In genomic region chr20:41191562-41192500, GRCh38 we compare ENCODE assay signal across 27 cellular contexts. TPM values are rescaled to one million over a fixed set of nuclear protein-coding genes. Genes with fewer than 3 reads are reported as not detected.
DNase-seq lines count a peak whose midpoint lies in the region; ATAC-seq, FAIRE-seq and TF ChIP-seq lines count a peak whose summit lies in the region.
"Had no signal": no experiment of that assay in that cellular context is flagged by ENCODE, and none has a peak within 500 bp of the region (broad histone marks: within the 10 kb centered on the region; RNA-seq: fewer than 3 reads in every experiment).

No MANE protein-coding gene starts in this region.

- H3K27ac ChIP-seq in gastroesophageal sphincter: no peak overlapping the region
- H3K27ac ChIP-seq in psoas muscle: peak overlapping the region; percentile 68
- H3K27ac ChIP-seq: 22Rv1, C4-2B had no signal

- H3K4me1 ChIP-seq in gastroesophageal sphincter (no peaks in the 10 kb centered on the region), psoas muscle (peaks cover 7% of the 10 kb centered on the region)
- H3K4me1 ChIP-seq: Caco-2 had no signal

- no peak for TF ChIP-seq EP300 in gastroesophageal sphincter (IDR thresholded peaks at IDR 0.05)

- H3K4me3 ChIP-seq in gastroesophageal sphincter (no peak overlapping the region), psoas muscle (no peak overlapping the region)

- FAIRE-seq in GM12892 (lab: Jason Lieb, UNC): no peak

- TF ChIP-seq CTCF in gastroesophageal sphincter (IDR thresholded peaks at IDR 0.05): no peak
- no peak for TF ChIP-seq CTCF in psoas muscle (IDR thresholded peaks at IDR 0.05)

- peak; percentile 25 for DNase-seq in NCI-H2171 treated with DMSO at 0.1 percent for 48 hours (lab: John Stamatoyannopoulos, UW)
- no peak for DNase-seq in NCI-H2171 (lab: John Stamatoyannopoulos, UW)
- peak; percentile 5 for DNase-seq in D341Med (ENCODE audit: low spot score)
- no peak for DNase-seq in psoas muscle
- DNase-seq in GM12892 (ENCODE audit: insufficient read length): no peak
- DNase-seq in activated T-cell treated with anti-CD3 and anti-CD28 coated beads for 4 hours: no peak
- DNase-seq in SKM-1 (lab: John Stamatoyannopoulos, UW; ENCODE audit: unreplicated experiment): no peak
- DNase-seq: Caco-2; CD8-positive, alpha-beta T cell; DMS 273 treated with DMSO at 0.1 percent for 48 hours; DMS79 treated with DMSO at 0.1 percent for 48 hours; GF-D8; H7; KBM-7; MV-4-11; NCI-H1105; NCI-H1436 treated with DMSO at 0.1 percent for 48 hours; NCI-H187 treated with DMSO at 0.1 percent for 48 hours; NCI-H446; NCI-H526; NCI-H82; NK-92 treated with Interleukin-12 subunit alpha and Interleukin-12 subunit beta, amount 100 ng/mL, for 24 hours; PC-3 had no signal

- intact Hi-C loops in psoas muscle (cut with DNase I): no loop called here

- H3K27me3 ChIP-seq in gastroesophageal sphincter: no peaks in the 10 kb centered on the region
- no peaks in the 10 kb centered on the region for H3K27me3 ChIP-seq in psoas muscle (ENCODE audit: insufficient read depth in 3 of 3, low read length in 2 of 3)

- H3K9me3 ChIP-seq in gastroesophageal sphincter: peaks cover 0 to 8% (median 0%) of the 10 kb centered on the region in 3 donors
- H3K9me3 ChIP-seq in psoas muscle: peaks cover 12% of the 10 kb centered on the region

- peak; percentile 25 for ATAC-seq in gastroesophageal sphincter
- peak; percentile 74 to 88 (median 84) for ATAC-seq in psoas muscle
- ATAC-seq: CD8-positive, alpha-beta T cell; PC-3; Right ventricle myocardium inferior had no signal

- peaks cover 0 to 14% of the 10 kb centered on the region in 2 donors for H3K36me3 ChIP-seq in gastroesophageal sphincter
- no peaks in the 10 kb centered on the region for H3K36me3 ChIP-seq in psoas muscle (ENCODE audit: insufficient read depth in 1 of 2, low read depth in 1 of 2)

- WGBS in gastroesophageal sphincter (ENCODE audit: low coverage in 1 of 2), 2 donors: 83 to 92% methylated on average over 1 to 2 of the region's 5 CpGs
- WGBS in psoas muscle, 3 donors: 48 to 77% (median 49%) methylated on average over 5 of the region's 5 CpGs

- TF ChIP-seq POLR2A in gastroesophageal sphincter (IDR thresholded peaks at IDR 0.05) (no peak), GM12892 (IDR thresholded peaks at IDR 0.05; ENCODE audit: low read depth, low read length) (no peak)

RNA-seq across cellular contexts. Expression of gene PLCG1, which starts 54.5 kb away (rescaled TPM):
- 100 to 1,000 TPM in 2 of 4 donors, 10 to 100 TPM in 2; 42.3 to 173 (median 94.7) TPM for total RNA-seq in gastroesophageal sphincter
- total RNA-seq in psoas muscle: 10 to 100 TPM; 21.7 to 43.1 (median 28.0) TPM
- polyA plus RNA-seq in psoas muscle: 10 to 100 TPM; 16.0 to 26.0 (median 19.7) TPM
- 73.2 TPM for polyA plus RNA-seq in GM12892 (2012; ENCODE audit: missing spikeins)

Comparison
In these comparisons a context has a peak if more than half of its experiments do, and no peak if none do; other contexts are left out.
1. DNase-seq: peak in NCI-H2171 treated with DMSO at 0.1 percent for 48 hours (single experiment) and D341Med (single experiment); none in NCI-H2171 (single experiment), psoas muscle (0 of 2), GM12892 (single experiment), activated T-cell treated with anti-CD3 and anti-CD28 coated beads for 4 hours (single experiment) and SKM-1 (single experiment).